Comparison of ENCODE assay signal across 18 cellular contexts in genomic region chr12:81208193-81208946, GRCh38.
DNase-seq lines count a peak whose midpoint lies in the region; ATAC-seq and TF ChIP-seq lines count a peak whose summit lies in the region.
"Had no signal": no experiment of that assay in that cellular context is flagged by ENCODE, and none has a peak within 500 bp of the region (broad histone marks: within the 10 kb centered on the region; RNA-seq: fewer than 3 reads in every experiment).

No MANE protein-coding gene starts in this region.

- H3K23ac ChIP-seq in H9 (ENCODE audit: insufficient read length, low read depth, low read length): no peak overlapping the region

- H3K27me3 Mint-ChIP-seq in H9 (ENCODE audit: low read depth) (no peaks in the 10 kb centered on the region), endodermal cell (ENCODE audit: insufficient read depth) (no peaks in the 10 kb centered on the region), progenitor cell of endocrine pancreas (no peaks in the 10 kb centered on the region)
- H3K27me3 Mint-ChIP-seq: activated naive CD4-positive, alpha-beta T cell treated with anti-CD3 and anti-CD28 coated beads, Interleukin-2, amount 10 ng/mL, durations not matched to agents 7 days and 5 days had no signal

- H3K4me1 Mint-ChIP-seq in H9 (peaks cover 71 to 74% of the 10 kb centered on the region in 2 experiments), endodermal cell (peaks cover 65% of the 10 kb centered on the region), progenitor cell of endocrine pancreas (ENCODE audit: low read depth) (peaks cover 35% of the 10 kb centered on the region)
- H3K4me1 Mint-ChIP-seq: activated naive CD4-positive, alpha-beta T cell treated with anti-CD3 and anti-CD28 coated beads, Interleukin-2, amount 10 ng/mL, durations not matched to agents 7 days and 5 days had no signal

- H3K4me2 ChIP-seq in H9 (ENCODE audit: insufficient read depth, insufficient read length, low read length): no peak overlapping the region
- H3K4me2 ChIP-seq: BLaER1 treated with 17β-estradiol and CSF1 and Interleukin-3, amounts not matched to agents 10 nM and 100 nM had no signal

- peak overlapping the region; percentile 30 for H2BK12ac ChIP-seq in H9 (ENCODE audit: insufficient read length, low read depth, low read length)

- no peaks in the 10 kb centered on the region for H3K36me3 ChIP-seq in endodermal cell (ENCODE audit: control insufficient read depth, insufficient read depth, low read length)
- H3K36me3 ChIP-seq: BLaER1 treated with 17β-estradiol and CSF1 and Interleukin-3, amounts not matched to agents 10 nM and 100 nM; gastrocnemius medialis had no signal

- no peak overlapping the region for H4K91ac ChIP-seq in H9 (ENCODE audit: insufficient read length, low read depth, low read length)

- H4K5ac ChIP-seq in H9 (ENCODE audit: insufficient read length, low read depth, low read length): no peak overlapping the region

- H3K9me3 ChIP-seq in H9 (ENCODE audit: control insufficient read depth, low read depth, low read length) (no peaks in the 10 kb centered on the region), endodermal cell (ENCODE audit: control insufficient read depth, low read length) (no peaks in the 10 kb centered on the region)
- H3K9me3 ChIP-seq: BLaER1 treated with 17β-estradiol and CSF1 and Interleukin-3, amounts not matched to agents 10 nM and 100 nM; gastrocnemius medialis had no signal

- no peaks in the 10 kb centered on the region for H3K36me3 Mint-ChIP-seq in H9 (ENCODE audit: insufficient read depth in 1 of 3, low read depth in 3 of 3)
- H3K36me3 Mint-ChIP-seq in endodermal cell (ENCODE audit: low read depth): no peaks in the 10 kb centered on the region
- no peaks in the 10 kb centered on the region for H3K36me3 Mint-ChIP-seq in progenitor cell of endocrine pancreas (ENCODE audit: insufficient read depth)
- H3K36me3 Mint-ChIP-seq: activated naive CD4-positive, alpha-beta T cell treated with anti-CD3 and anti-CD28 coated beads, Interleukin-2, amount 10 ng/mL, durations not matched to agents 7 days and 5 days had no signal

- H4K8ac ChIP-seq in H9 (replicated peaks; ENCODE audit: insufficient read length, low read depth, low read length): no peak overlapping the region

- H3K4ac ChIP-seq in H9 (ENCODE audit: low read depth, low read length): no peak overlapping the region

- H3K56ac ChIP-seq in H9 (ENCODE audit: insufficient read length, low read depth, low read length): no peak overlapping the region

- no peak overlapping the region for H2BK15ac ChIP-seq in H9 (ENCODE audit: low read depth, low read length)

- no peak for ATAC-seq in HG03175 (IDR thresholded peaks at IDR 0.05; ENCODE audit: unreplicated experiment)
- ATAC-seq in HG02852 (IDR thresholded peaks at IDR 0.05; ENCODE audit: unreplicated experiment): no peak
- ATAC-seq: gastrocnemius medialis had no signal

- H3K27ac ChIP-seq in H9 (ENCODE audit: insufficient read length, low read depth, low read length) (no peak overlapping the region), endodermal cell (ENCODE audit: low read depth, low read length) (peak overlapping the region; percentile 5)
- H3K27ac ChIP-seq: BLaER1 treated with 17β-estradiol and CSF1 and Interleukin-3, amounts not matched to agents 10 nM and 100 nM; gastrocnemius medialis; parathyroid adenoma had no signal

- H2AK5ac ChIP-seq in H9 (ENCODE audit: insufficient read length, low read length): no peak overlapping the region

- H3K9ac ChIP-seq in H9 (ENCODE audit: extremely low read depth, insufficient read length, low read length) (no peak overlapping the region), endodermal cell (ENCODE audit: extremely low read depth, low read length, poor library complexity, severe bottlenecking) (no peak overlapping the region)
- H3K9ac ChIP-seq: BLaER1 treated with 17β-estradiol and CSF1 and Interleukin-3, amounts not matched to agents 10 nM and 100 nM; parathyroid adenoma had no signal

- no peak overlapping the region for H2BK5ac ChIP-seq in H9 (ENCODE audit: insufficient read length, low read length)

- peak overlapping the region; percentile 25 for H3K4me3 ChIP-seq in endodermal cell (ENCODE audit: low read length)
- H3K4me3 ChIP-seq: BLaER1 treated with 17β-estradiol and CSF1 and Interleukin-3, amounts not matched to agents 10 nM and 100 nM; gastrocnemius medialis had no signal

- H3K18ac ChIP-seq in H9 (ENCODE audit: insufficient read length, low read depth, low read length): no peak overlapping the region

- peaks cover 15% of the 10 kb centered on the region; the same call in 1 of the 2 replicates for H3K4me1 ChIP-seq in H9 (ENCODE audit: insufficient read depth, low read length)
- peaks cover 25% of the 10 kb centered on the region for H3K4me1 ChIP-seq in endodermal cell (ENCODE audit: control insufficient read depth, insufficient read depth, low read length)
- H3K4me1 ChIP-seq: parathyroid adenoma had no signal

- DNase-seq in H9 (no peak), NCI-H146 treated with DMSO at 0.1 percent for 48 hours (lab: John Stamatoyannopoulos, UW; ENCODE audit: unreplicated experiment) (peak; percentile 62), endodermal cell (no peak), progenitor cell of endocrine pancreas (ENCODE audit: low spot score, unreplicated experiment) (no peak), cerebellar cortex (ENCODE audit: low spot score) (no peak)
- no peak for DNase-seq in central memory CD4-positive, alpha-beta T cell
- DNase-seq: activated CD4-positive, CD25-positive, alpha-beta regulatory T cell; activated CD8-positive, alpha-beta memory T cell treated with anti-CD3 and anti-CD28 coated beads, Interleukin-2, amount 50 U/mL, for 4 hours; activated naive CD4-positive, alpha-beta T cell treated with anti-CD3 and anti-CD28 coated beads, Interleukin-2, amount 10 ng/mL, durations not matched to agents 7 days and 5 days; gastrocnemius medialis; MM.1S; NCI-H2107; substantia nigra; SW 1271 had no signal

- no peaks in the 10 kb centered on the region for H4K20me1 ChIP-seq in H9 (ENCODE audit: control insufficient read depth, insufficient read depth, insufficient read length)
- H4K20me1 ChIP-seq: BLaER1 treated with 17β-estradiol and CSF1 and Interleukin-3, amounts not matched to agents 10 nM and 100 nM had no signal

- TF ChIP-seq CTCF in H9 (conservative IDR thresholded peaks at IDR 0.05): no peak
- no peak for TF ChIP-seq CTCF in endodermal cell (conservative IDR thresholded peaks at IDR 0.05)
- TF ChIP-seq CTCF in progenitor cell of endocrine pancreas (IDR thresholded peaks at IDR 0.05; ENCODE audit: unreplicated experiment): no peak

- no peak overlapping the region for H3T11ph ChIP-seq in H9 (ENCODE audit: low read length)

- H3K79me1 ChIP-seq in H9 (ENCODE audit: insufficient read depth, low read depth, low read length, poor library complexity, severe bottlenecking): no peaks in the 10 kb centered on the region

- WGBS in H9 (ENCODE audit: extremely low coverage, insufficient read length, low lambda C conversion rate): no CpG with 5 or more reads among the region's 10 CpGs
- WGBS in endodermal cell (ENCODE audit: insufficient coverage in 1 of 2, insufficient read length in 1 of 2), 2 experiments: 58 to 66% methylated on average over 8 of the region's 10 CpGs

- H3K79me2 ChIP-seq in H9 (ENCODE audit: insufficient read depth, low read length): no peaks in the 10 kb centered on the region
- H3K79me2 ChIP-seq: parathyroid adenoma had no signal

- H3K27me3 ChIP-seq in H9 (ENCODE audit: insufficient read depth, low read length) (no peaks in the 10 kb centered on the region), endodermal cell (ENCODE audit: control insufficient read depth, insufficient read depth, low read length, poor library complexity, severe bottlenecking) (no peaks in the 10 kb centered on the region)
- H3K27me3 ChIP-seq: BLaER1 treated with 17β-estradiol and CSF1 and Interleukin-3, amounts not matched to agents 10 nM and 100 nM; gastrocnemius medialis had no signal

- H2BK20ac ChIP-seq in H9 (ENCODE audit: low read depth, low read length, poor library complexity, severe bottlenecking): no peak overlapping the region

- H3K14ac ChIP-seq in H9 (ENCODE audit: insufficient read depth, low read length): no peak overlapping the region

- H2AFZ ChIP-seq in H9 (ENCODE audit: low read length): no peak overlapping the region
- H2AFZ ChIP-seq: parathyroid adenoma had no signal

- H3K23me2 ChIP-seq in H9 (ENCODE audit: insufficient read length, low read depth, low read length, poor library complexity, severe bottlenecking): no peaks in the 10 kb centered on the region

- peak overlapping the region; percentile 4 to 38; a peak in 4 of 5 replicates for H3K4me3 Mint-ChIP-seq in H9
- peak overlapping the region; percentile 9 for H3K4me3 Mint-ChIP-seq in endodermal cell
- H3K4me3 Mint-ChIP-seq in progenitor cell of endocrine pancreas (ENCODE audit: low read depth): no peak overlapping the region
- H3K4me3 Mint-ChIP-seq: activated naive CD4-positive, alpha-beta T cell treated with anti-CD3 and anti-CD28 coated beads, Interleukin-2, amount 10 ng/mL, durations not matched to agents 7 days and 5 days had no signal

- H3K27ac Mint-ChIP-seq in H9 (peak overlapping the region; percentile 17 to 52 (median 42); a peak in 4 of 7 replicates), endodermal cell (peak overlapping the region; percentile 12), progenitor cell of endocrine pancreas (peak overlapping the region; percentile 8)
- H3K27ac Mint-ChIP-seq: activated naive CD4-positive, alpha-beta T cell treated with anti-CD3 and anti-CD28 coated beads, Interleukin-2, amount 10 ng/mL, durations not matched to agents 7 days and 5 days had no signal

- H3K9me3 Mint-ChIP-seq in H9 (no peaks in the 10 kb centered on the region), endodermal cell (no peaks in the 10 kb centered on the region), progenitor cell of endocrine pancreas (ENCODE audit: low read depth) (no peaks in the 10 kb centered on the region)
- H3K9me3 Mint-ChIP-seq: activated naive CD4-positive, alpha-beta T cell treated with anti-CD3 and anti-CD28 coated beads, Interleukin-2, amount 10 ng/mL, durations not matched to agents 7 days and 5 days had no signal

- H2BK120ac ChIP-seq in H9 (ENCODE audit: low read depth, low read length, poor library complexity, severe bottlenecking): no peak overlapping the region
